Comparison of ENCODE assay signal across 8 cellular contexts in genomic region chr1:84998642-84999280, GRCh38. TPM values are rescaled to one million over a fixed set of nuclear protein-coding genes. Genes with fewer than 3 reads are reported as not detected.
A peak's percentile ranks its signal among the peaks of the same experiment; 100 is the strongest.
DNase-seq lines count a peak whose midpoint lies in the region; ATAC-seq and TF ChIP-seq lines count a peak whose summit lies in the region.

No MANE protein-coding gene starts in this region.

- no peak for TF ChIP-seq CTCF in CD4-positive, alpha-beta T cell (IDR thresholded peaks at IDR 0.05)
- no peak for TF ChIP-seq CTCF in fibroblast of lung (conservative IDR thresholded peaks at IDR 0.05 in 1 of 2, IDR thresholded peaks at IDR 0.05 in 1 of 2; ENCODE audit: low read depth in 1 of 2, low read length in 2 of 2)

- H3K9me3 ChIP-seq in CD4-positive, alpha-beta T cell (ENCODE audit: control insufficient read depth, low read length) = no peaks in the 10 kb centered on the region
- H3K9me3 ChIP-seq in fibroblast of lung (ENCODE audit: control insufficient read depth, insufficient read depth, low read depth, low read length) = no peaks in the 10 kb centered on the region

- CTCF ChIA-PET in CD4-positive, alpha-beta T cell (lab: Charles Lee) = no interaction called here

- H3K4me1 ChIP-seq in fibroblast of lung (ENCODE audit: control insufficient read depth, extremely low read depth, insufficient read depth, low read length) = peaks cover 5% of the 10 kb centered on the region

- no peak overlapping the region for H3K27ac ChIP-seq in CD4-positive, alpha-beta T cell (ENCODE audit: low read depth, low read length)
- no peak overlapping the region for H3K27ac ChIP-seq in fibroblast of lung (ENCODE audit: insufficient read depth, low read length)

- H3K36me3 Mint-ChIP-seq in CD4-positive, alpha-beta T cell (ENCODE audit: low read depth) = no peaks in the 10 kb centered on the region
- no peaks in the 10 kb centered on the region for H3K36me3 Mint-ChIP-seq in stimulated activated effector memory CD8-positive, alpha-beta T cell treated with anti-CD3 and anti-CD28 coated beads, Interleukin-12 subunit alpha, Interleukin-12 subunit beta, amount 100 ng/mL, for 72 hours

- peaks cover 51% of the 10 kb centered on the region for H3K27me3 Mint-ChIP-seq in CD4-positive, alpha-beta T cell

- H4K20me1 ChIP-seq in fibroblast of lung (ENCODE audit: control insufficient read depth, extremely low read depth, insufficient read depth, low read length) = no peaks in the 10 kb centered on the region

- intact Hi-C loops in CD4-positive, alpha-beta T cell (cut with DNase I, micrococcal nuclease) = loop anchor here in 1 of 2 experiments (5.0 kb wide), 1 partner anchor 51 kb away; no protein-coding TSS in a partner anchor

- H3K27me3 ChIP-seq in CD4-positive, alpha-beta T cell (ENCODE audit: control insufficient read depth, insufficient read depth, low read length) = peaks cover 36% of the 10 kb centered on the region
- H3K27me3 ChIP-seq in fibroblast of lung (ENCODE audit: control insufficient read depth, insufficient read depth, low read length) = peaks cover 43% of the 10 kb centered on the region

- no peak overlapping the region for H2AFZ ChIP-seq in fibroblast of lung (ENCODE audit: low read length)

- no peak overlapping the region for H3K9ac ChIP-seq in fibroblast of lung (ENCODE audit: insufficient read depth, low read length)

- H3K36me3 ChIP-seq in fibroblast of lung (ENCODE audit: control insufficient read depth, insufficient read depth, low read length) = no peaks in the 10 kb centered on the region

- H3K4me1 Mint-ChIP-seq in CD4-positive, alpha-beta T cell (ENCODE audit: low read depth) = peaks cover 27% of the 10 kb centered on the region
- peaks cover 25% of the 10 kb centered on the region for H3K4me1 Mint-ChIP-seq in stimulated activated effector memory CD8-positive, alpha-beta T cell treated with anti-CD3 and anti-CD28 coated beads, Interleukin-12 subunit alpha, Interleukin-12 subunit beta, amount 100 ng/mL, for 72 hours

- ATAC-seq in CD4-positive, alpha-beta T cell (ENCODE audit: poor library complexity) = peak; percentile 73
- ATAC-seq in HG03064 (IDR thresholded peaks at IDR 0.05; ENCODE audit: low read depth, unreplicated experiment) (peak; percentile 21), HG03097 (IDR thresholded peaks at IDR 0.05; ENCODE audit: low FRiP score, unreplicated experiment) (no peak)
- ATAC-seq in stimulated activated effector memory CD8-positive, alpha-beta T cell treated with anti-CD3 and anti-CD28 coated beads, Interleukin-12 subunit alpha, Interleukin-12 subunit beta, amount 100 ng/mL, for 72 hours = peak; percentile 76

- DNase-seq in CD4-positive, alpha-beta T cell = peak in 9 of 10 experiments; percentile 9 to 59 (median 33)
- peak; percentile 31 to 40 for DNase-seq in activated CD4-positive, alpha-beta T cell treated with anti-CD3 and anti-CD28 coated beads, Interleukin-2, amount 50 U/mL, for 4 hours
- peak; percentile 12 to 14 for DNase-seq in fibroblast of lung (ENCODE audit: low read depth in 2 of 2)
- DNase-seq in stimulated activated effector memory CD8-positive, alpha-beta T cell treated with anti-CD3 and anti-CD28 coated beads, Interleukin-12 subunit alpha, Interleukin-12 subunit beta, amount 100 ng/mL, for 72 hours (ENCODE audit: low spot score in 2 of 2) = peak; percentile 22 to 79
- no peak for DNase-seq in inferior parietal cortex (ENCODE audit: extremely low spot score)
- no peak for DNase-seq in superior temporal gyrus (ENCODE audit: extremely low spot score)

- H3K27ac Mint-ChIP-seq in CD4-positive, alpha-beta T cell = peak overlapping the region; percentile 67
- peak overlapping the region; percentile 74 for H3K27ac Mint-ChIP-seq in stimulated activated effector memory CD8-positive, alpha-beta T cell treated with anti-CD3 and anti-CD28 coated beads, Interleukin-12 subunit alpha, Interleukin-12 subunit beta, amount 100 ng/mL, for 72 hours

- POLR2A ChIA-PET in CD4-positive, alpha-beta T cell (lab: Charles Lee) = interaction anchor here (0.7 kb wide), 1 partner anchor 54 kb away, joined by 3 read pairs; no protein-coding TSS in a partner anchor

- peak overlapping the region; percentile 83 for H3K4me2 ChIP-seq in fibroblast of lung (ENCODE audit: extremely low read depth, insufficient read depth, low read length)

- H3K9me3 Mint-ChIP-seq in CD4-positive, alpha-beta T cell = no peaks in the 10 kb centered on the region
- no peaks in the 10 kb centered on the region for H3K9me3 Mint-ChIP-seq in stimulated activated effector memory CD8-positive, alpha-beta T cell treated with anti-CD3 and anti-CD28 coated beads, Interleukin-12 subunit alpha, Interleukin-12 subunit beta, amount 100 ng/mL, for 72 hours

- no peaks in the 10 kb centered on the region for H3K79me2 ChIP-seq in fibroblast of lung (ENCODE audit: control insufficient read depth, insufficient read depth, low read length)

- peak overlapping the region in 1 of 4 experiments; percentile 52 for H3K4me3 ChIP-seq in fibroblast of lung (replicated peaks in 1 of 4; ENCODE audit: control extremely low read depth in 1 of 4, insufficient read depth in 1 of 4, low read depth in 3 of 4, low read length in 4 of 4)

- H3K4me3 Mint-ChIP-seq in CD4-positive, alpha-beta T cell = peak overlapping the region; percentile 92
- H3K4me3 Mint-ChIP-seq in stimulated activated effector memory CD8-positive, alpha-beta T cell treated with anti-CD3 and anti-CD28 coated beads, Interleukin-12 subunit alpha, Interleukin-12 subunit beta, amount 100 ng/mL, for 72 hours = peak overlapping the region; percentile 93

RNA-seq across cellular contexts. Expression of gene MCOLN2, which starts 1.8 kb away (rescaled TPM):
- 1 to 10 TPM; 9.7 TPM for total RNA-seq in CD4-positive, alpha-beta T cell
- 1.5 and 6.2 TPM in 2 replicates for total RNA-seq in fibroblast of lung
- 0.44 and 0.71 TPM in 2 replicates for polyA plus RNA-seq in fibroblast of lung
- polyA plus RNA-seq in fibroblast of lung (2012) = 0.43 and 0.74 TPM in 2 replicates
- not detected in 2 replicates for polyA minus RNA-seq in fibroblast of lung (ENCODE audit: low replicate concordance)

RNA-seq across cellular contexts. Expression of gene MCOLN3, which starts 49.5 kb away (rescaled TPM):
- under 1 TPM; 0.14 to 0.22 TPM for total RNA-seq in CD4-positive, alpha-beta T cell
- 2.1 and 2.5 TPM in 2 replicates for total RNA-seq in fibroblast of lung
- 1.7 and 2.7 TPM in 2 replicates for polyA plus RNA-seq in fibroblast of lung
- polyA plus RNA-seq in fibroblast of lung (2012) = 0.83 and 1.2 TPM in 2 replicates
- 0.71 TPM in 1 of 2 replicates, not detected in the other for polyA minus RNA-seq in fibroblast of lung (ENCODE audit: low replicate concordance)

Comparison
In these comparisons a context has a peak if more than half of its experiments do, and no peak if none do; other contexts are left out.
1. DNase-seq: peak in CD4-positive, alpha-beta T cell (9 of 10), activated CD4-positive, alpha-beta T cell treated with anti-CD3 and anti-CD28 coated beads, Interleukin-2, amount 50 U/mL, for 4 hours (2 of 2), fibroblast of lung (2 of 2) and stimulated activated effector memory CD8-positive, alpha-beta T cell treated with anti-CD3 and anti-CD28 coated beads, Interleukin-12 subunit alpha, Interleukin-12 subunit beta, amount 100 ng/mL, for 72 hours (2 of 2); none in inferior parietal cortex (single experiment) and superior temporal gyrus (single experiment).